In the genomic region with DNA sequence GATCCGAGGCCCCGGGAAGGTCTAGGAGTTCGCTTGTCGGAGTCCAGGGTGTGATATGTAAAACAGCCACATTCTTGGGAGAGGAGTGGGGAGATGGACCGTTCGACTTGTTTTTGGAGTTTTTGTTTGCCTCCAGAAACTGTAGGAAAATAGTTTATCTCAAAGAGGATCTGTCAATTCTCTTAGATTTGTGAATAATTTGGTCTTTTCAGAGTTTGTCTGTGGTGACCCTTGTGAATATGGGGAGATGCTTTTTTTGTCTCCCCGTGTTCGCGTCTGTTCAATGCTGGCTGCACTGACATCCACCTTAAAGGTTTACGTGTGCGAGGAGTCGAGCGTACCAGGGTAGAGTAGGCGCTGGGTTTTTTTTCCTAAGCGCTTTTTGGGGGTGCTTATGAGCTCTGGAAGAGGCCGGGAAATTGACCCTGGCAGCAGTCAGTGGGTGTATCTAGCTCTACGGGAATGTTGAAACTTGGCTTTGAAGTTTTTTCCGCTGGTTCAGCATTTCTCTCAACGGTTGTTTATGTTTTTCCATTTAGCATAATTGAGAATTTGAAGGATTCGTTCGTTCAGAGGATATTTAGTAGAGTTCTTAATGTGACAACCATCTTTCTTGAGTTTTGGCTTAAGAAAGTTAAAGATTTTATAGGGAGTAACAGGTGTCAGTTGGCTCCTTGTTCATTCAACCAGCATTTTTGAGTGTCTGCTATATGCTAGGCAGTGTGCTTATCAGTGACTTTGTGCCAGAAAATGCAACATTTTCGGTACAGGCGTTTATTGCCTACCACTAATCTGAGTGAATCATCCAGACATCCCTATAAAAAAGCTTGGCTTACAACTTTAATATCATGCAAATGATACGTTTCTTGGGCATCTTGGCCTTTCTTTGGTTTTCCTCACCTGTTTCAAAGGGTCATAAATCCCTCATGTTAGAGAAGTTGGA, we compare ENCODE assay signal across 8 cellular contexts. TPM values are rescaled to one million over a fixed set of nuclear protein-coding genes. Genes with fewer than 3 reads are reported as not detected.
DNase-seq lines count a peak whose midpoint lies in the region; ATAC-seq lines count a peak whose summit lies in the region.

No MANE protein-coding gene starts in this region.

- ATAC-seq in naive B cell (ENCODE audit: low read depth in 2 of 2): no peak
- ATAC-seq in GM21576 (IDR thresholded peaks at IDR 0.05; ENCODE audit: unreplicated experiment): no peak

- H3K36me3 ChIP-seq in NT2/D1 (ENCODE audit: insufficient read depth, insufficient read length, low read length): peaks cover 10% of the 10 kb centered on the region

- peak overlapping the region; percentile 98 to 100 (median 99) for H3K27ac Mint-ChIP-seq in naive B cell

- H3K4me1 Mint-ChIP-seq in naive B cell: peaks cover 27 to 58% (median 42%) of the 10 kb centered on the region in 3 donors

- peak overlapping the region; percentile 96 to 99 (median 98) for H3K4me3 Mint-ChIP-seq in naive B cell

- no peaks in the 10 kb centered on the region for H3K9me3 Mint-ChIP-seq in naive B cell

- DNase-seq in GF-D8 (lab: John Stamatoyannopoulos, UW) (peak; percentile 14), NT2/D1 (ENCODE audit: low read depth, low spot score) (no peak), naive B cell (no peak), DMS153 treated with DMSO at 0.1 percent for 48 hours (lab: John Stamatoyannopoulos, UW; ENCODE audit: unreplicated experiment) (no peak), D341Med (ENCODE audit: low spot score) (no peak), NCI-H1048 (lab: John Stamatoyannopoulos, UW) (no peak)
- peak; percentile 5 for DNase-seq in effector CD4-positive, alpha-beta T cell

- peak overlapping the region; percentile 67 for H3K4me3 ChIP-seq in NT2/D1 (ENCODE audit: insufficient read length, low read depth)

- H3K9ac ChIP-seq in NT2/D1 (ENCODE audit: insufficient read length, low read depth): peak overlapping the region; percentile 90

- H3K27me3 ChIP-seq in NT2/D1 (ENCODE audit: insufficient read depth, insufficient read length): no peaks in the 10 kb centered on the region

- no peaks in the 10 kb centered on the region for H3K4me1 ChIP-seq in NT2/D1 (ENCODE audit: insufficient read depth, insufficient read length)

- no peaks in the 10 kb centered on the region for H3K27me3 Mint-ChIP-seq in naive B cell

- H3K36me3 Mint-ChIP-seq in naive B cell: peaks cover 0 to 7% of the 10 kb centered on the region in 2 donors

- H3K9me3 ChIP-seq in NT2/D1 (ENCODE audit: insufficient read depth, low read length): no peaks in the 10 kb centered on the region

RNA-seq across cellular contexts. Expression of gene SZRD1, which starts 1.2 kb away (rescaled TPM):
- 10 to 100 TPM; 41.1 to 59.6 (median 50.9) TPM for polyA plus RNA-seq in naive B cell (ENCODE audit: low read depth in 6 of 6)

RNA-seq across cellular contexts. Expression of gene FBXO42, which starts 16.0 kb away (rescaled TPM):
- 10 to 100 TPM; 17.9 to 33.5 (median 21.9) TPM for polyA plus RNA-seq in naive B cell (ENCODE audit: low read depth in 6 of 6)

Comparison
In these comparisons a context has a peak if more than half of its experiments do, and no peak if none do; other contexts are left out.
1. DNase-seq: peak in GF-D8 (single experiment) and effector CD4-positive, alpha-beta T cell (single experiment); none in NT2/D1 (single experiment), naive B cell (single experiment), DMS153 treated with DMSO at 0.1 percent for 48 hours (single experiment), D341Med (single experiment) and NCI-H1048 (single experiment).